ENCODE assay signal across 1 cellular context in genomic region chr17:46266656-46267544, GRCh38.
TF ChIP-seq lines count a peak whose summit lies in the region.

No MANE protein-coding gene starts in this region.

TF ChIP-seq in K562, 482 proteins besides CTCF, POLR2A, EP300 and RAD21 (continued from another document and continues in another):
- TF ChIP-seq BDP1 (IDR thresholded peaks at IDR 0.05; ENCODE audit: insufficient read depth, insufficient read length) = no peak
- TF ChIP-seq ZNF592 (IDR thresholded peaks at IDR 0.05) = peak; percentile 85
- peak; percentile 86; the same call in 1 of the 2 replicates for TF ChIP-seq HIVEP1 (CRISPR knock-in tag; IDR thresholded peaks at IDR 0.05)
- TF ChIP-seq TRIM24 (IDR thresholded peaks at IDR 0.05) = peak in 1 of 2 experiments; percentile 59; a peak in 2 of 4 replicates
- TF ChIP-seq ZNF12 (CRISPR knock-in tag; IDR thresholded peaks at IDR 0.05) = no peak
- no peak; the same call in 1 of the 2 replicates for TF ChIP-seq HMBOX1 (IDR thresholded peaks at IDR 0.05)
- no peak for TF ChIP-seq MYC (IDR thresholded peaks at IDR 0.05; ENCODE audit: low read depth, low read length)
- TF ChIP-seq MYC (CRISPR knock-in tag; IDR thresholded peaks at IDR 0.05; ENCODE audit: borderline replicate concordance, low read depth) = peak; percentile 9; the same call in 1 of the 2 replicates
- no peak for TF ChIP-seq EHMT2 (IDR thresholded peaks at IDR 0.05)
- no peak for TF ChIP-seq USF1 (CRISPR knock-in tag; IDR thresholded peaks at IDR 0.05)
- no peak for TF ChIP-seq ZFP1 (CRISPR knock-in tag; IDR thresholded peaks at IDR 0.05)
- 0 out of 2 replicates have a peak, but pooled peaks have one; percentile 38 for TF ChIP-seq ZNF282 (CRISPR knock-in tag; IDR thresholded peaks at IDR 0.05)
- no peak for TF ChIP-seq ETV6 (IDR thresholded peaks at IDR 0.05; ENCODE audit: borderline replicate concordance in 1 of 2, low read depth in 2 of 2, low read length in 1 of 2)
- no peak for TF ChIP-seq ETV6 (CRISPR knock-in tag; IDR thresholded peaks at IDR 0.05; ENCODE audit: borderline replicate concordance)
- no peak for TF ChIP-seq THRA (IDR thresholded peaks at IDR 0.05)
- TF ChIP-seq RBFOX2 (IDR thresholded peaks at IDR 0.05; ENCODE audit: low read depth, low read length) = peak; percentile 89
- peak in 1 of 2 experiments; percentile 66; a peak in 1 of 4 replicates for TF ChIP-seq TEAD1 (CRISPR knock-in tag; IDR thresholded peaks at IDR 0.05)
- peak; percentile 17; the same call in 1 of the 2 replicates for TF ChIP-seq GTF2F1 (IDR thresholded peaks at IDR 0.05; ENCODE audit: low read depth, low read length)
- peak; percentile 35 for TF ChIP-seq ZNF239 (CRISPR knock-in tag; IDR thresholded peaks at IDR 0.05)
- no peak for TF ChIP-seq BRF1 (IDR thresholded peaks at IDR 0.05; ENCODE audit: borderline replicate concordance, extremely low read depth, insufficient read length)
- TF ChIP-seq HNRNPL (IDR thresholded peaks at IDR 0.05; ENCODE audit: low read depth, low read length) = no peak
- TF ChIP-seq THRB (CRISPR knock-in tag; conservative IDR thresholded peaks at IDR 0.05) = no peak
- TF ChIP-seq ZNF174 (CRISPR knock-in tag; IDR thresholded peaks at IDR 0.05) = no peak
- peak; percentile 66; the same call in 1 of the 2 replicates for TF ChIP-seq ZNF431 (CRISPR knock-in tag; IDR thresholded peaks at IDR 0.05)
- peak; percentile 92; the same call in 1 of the 2 replicates for TF ChIP-seq DMBX1 (CRISPR knock-in tag; IDR thresholded peaks at IDR 0.05; ENCODE audit: borderline replicate concordance)
- no peak for TF ChIP-seq ZNF609 (CRISPR knock-in tag; IDR thresholded peaks at IDR 0.05; ENCODE audit: borderline replicate concordance)
- TF ChIP-seq ZEB2 (IDR thresholded peaks at IDR 0.05) = no peak
- TF ChIP-seq SPI1 (IDR thresholded peaks at IDR 0.05; ENCODE audit: borderline replicate concordance, low read depth, low read length) = 0 out of 2 replicates have a peak, but pooled peaks have one; percentile 48
- TF ChIP-seq NFXL1 (CRISPR knock-in tag; IDR thresholded peaks at IDR 0.05) = no peak
- no peak for TF ChIP-seq ZNF778 (CRISPR knock-in tag; IDR thresholded peaks at IDR 0.05)
- TF ChIP-seq CBFB (CRISPR knock-in tag; IDR thresholded peaks at IDR 0.05) = peak; percentile 37; the same call in 1 of the 2 replicates
- no peak for TF ChIP-seq ZNF184 (CRISPR knock-in tag; IDR thresholded peaks at IDR 0.05)
- TF ChIP-seq ZNF696 (CRISPR knock-in tag; conservative IDR thresholded peaks at IDR 0.05) = no peak
- TF ChIP-seq CUX1 (CRISPR knock-in tag; IDR thresholded peaks at IDR 0.05) = peak; percentile 93
- TF ChIP-seq E2F4 (CRISPR knock-in tag; IDR thresholded peaks at IDR 0.05; ENCODE audit: low read depth) = no peak
- TF ChIP-seq HSF4 (CRISPR knock-in tag; IDR thresholded peaks at IDR 0.05; ENCODE audit: borderline replicate concordance) = no peak
- TF ChIP-seq CGGBP1 (CRISPR knock-in tag; IDR thresholded peaks at IDR 0.05) = peak; percentile 67; the same call in 1 of the 2 replicates
- TF ChIP-seq MAFG (tag; conservative IDR thresholded peaks at IDR 0.05) = 0 out of 2 replicates have a peak, but pooled peaks have one; percentile 42
- TF ChIP-seq JUND (IDR thresholded peaks at IDR 0.05; ENCODE audit: borderline replicate concordance, low read depth, low read length) = 0 out of 2 replicates have a peak, but pooled peaks have one; percentile 8
- TF ChIP-seq JUND (tag; IDR thresholded peaks at IDR 0.05; ENCODE audit: borderline replicate concordance, low read depth, low read length) = peak; percentile 9; the same call in 1 of the 3 replicates
- no peak for TF ChIP-seq ZC3H8 (IDR thresholded peaks at IDR 0.05)
